Comparison of ENCODE assay signal across 1 cellular context in genomic region chr11:103832762-103833161, GRCh38.
TF ChIP-seq lines count a peak whose summit lies in the region.

No MANE protein-coding gene starts in this region.

TF ChIP-seq in HepG2, 621 proteins besides CTCF, POLR2A, EP300 and RAD21 (continued from another document):
- TF ChIP-seq ZNF639 (CRISPR knock-in tag; conservative IDR thresholded peaks at IDR 0.05), result no peak
